8 cellular contexts compared by ENCODE assay signal in the genomic region with DNA sequence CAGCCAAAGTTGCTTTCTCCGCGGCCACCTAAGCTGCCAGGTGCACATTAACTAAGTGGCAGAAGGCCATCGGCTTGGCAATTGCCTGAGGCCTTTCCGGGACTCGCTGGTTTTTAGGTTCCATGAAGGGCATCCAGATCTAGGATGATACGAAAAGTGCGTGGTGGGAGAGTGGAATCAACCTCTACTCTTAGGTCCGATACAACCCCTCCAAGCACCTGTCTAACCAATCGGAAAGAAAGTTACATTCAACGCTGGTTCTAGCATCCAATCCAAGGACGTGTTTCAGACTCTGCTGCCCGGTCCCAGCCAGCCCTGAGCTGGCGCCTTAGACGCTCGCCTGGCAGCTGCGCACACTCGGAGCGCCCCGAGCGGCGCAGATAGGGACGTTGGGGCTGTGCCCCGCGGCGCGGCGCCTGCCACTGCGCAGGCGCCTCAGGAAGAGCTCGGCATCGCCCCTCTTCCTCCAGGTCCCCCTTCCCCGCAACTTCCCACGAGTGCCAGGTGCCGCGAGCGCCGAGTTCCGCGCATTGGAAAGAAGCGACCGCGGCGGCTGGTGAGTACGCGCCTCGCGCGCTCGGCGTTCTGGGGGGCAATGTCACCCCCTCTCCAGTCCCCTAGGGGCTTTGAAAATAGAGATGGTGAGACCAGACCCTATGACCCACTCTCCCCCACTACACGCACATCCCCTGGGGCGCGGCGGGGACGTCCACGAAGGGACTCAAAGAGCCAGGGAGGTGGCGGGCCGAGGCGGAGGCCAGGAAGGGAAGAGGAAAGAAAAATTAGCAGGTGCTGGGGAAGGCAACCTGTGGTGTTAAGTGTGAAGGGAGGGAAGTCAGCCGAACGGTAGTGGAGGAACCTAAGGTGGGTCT. TPM values are rescaled to one million over a fixed set of nuclear protein-coding genes. Genes with fewer than 3 reads are reported as not detected.
DNase-seq lines count a peak whose midpoint lies in the region; ATAC-seq and TF ChIP-seq lines count a peak whose summit lies in the region.

A gene with protein sequence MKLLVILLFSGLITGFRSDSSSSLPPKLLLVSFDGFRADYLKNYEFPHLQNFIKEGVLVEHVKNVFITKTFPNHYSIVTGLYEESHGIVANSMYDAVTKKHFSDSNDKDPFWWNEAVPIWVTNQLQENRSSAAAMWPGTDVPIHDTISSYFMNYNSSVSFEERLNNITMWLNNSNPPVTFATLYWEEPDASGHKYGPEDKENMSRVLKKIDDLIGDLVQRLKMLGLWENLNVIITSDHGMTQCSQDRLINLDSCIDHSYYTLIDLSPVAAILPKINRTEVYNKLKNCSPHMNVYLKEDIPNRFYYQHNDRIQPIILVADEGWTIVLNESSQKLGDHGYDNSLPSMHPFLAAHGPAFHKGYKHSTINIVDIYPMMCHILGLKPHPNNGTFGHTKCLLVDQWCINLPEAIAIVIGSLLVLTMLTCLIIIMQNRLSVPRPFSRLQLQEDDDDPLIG (plus strand): TSS at position 356 of the 872 bp plus-strand sequence. CDS start 9,595 bp downstream, outside the sequence.

- no peaks in the 10 kb centered on the region for H3K36me3 ChIP-seq in right lobe of liver

- TF ChIP-seq POLR2A in GM18951 (IDR thresholded peaks at IDR 0.05; ENCODE audit: extremely low read depth, insufficient read depth, insufficient read length) (peak; percentile 66), right lobe of liver (IDR thresholded peaks at IDR 0.05) (peak; percentile 79)

- H3K4me1 ChIP-seq in right lobe of liver: peaks cover 0 to 23% (median 0%) of the 10 kb centered on the region in 4 donors

- no peaks in the 10 kb centered on the region for H3K9me3 ChIP-seq in right lobe of liver

- ATAC-seq in HG03280 (IDR thresholded peaks at IDR 0.05; ENCODE audit: unreplicated experiment) (peak; percentile 98), right lobe of liver (peak; percentile 98 to 100 (median 98))

- TF ChIP-seq CTCF in dorsolateral prefrontal cortex (IDR thresholded peaks at IDR 0.05 in 54 of 56, conservative IDR thresholded peaks at IDR 0.05 in 2 of 56; ENCODE audit: low read depth in 1 of 56, partially characterized antibody in 56 of 56) (peak in 52 of 56 donors; percentile 6 to 68 (median 40)), right lobe of liver (IDR thresholded peaks at IDR 0.05) (peak in 2 of 4 donors; percentile 16 to 28)

- H3K4me3 ChIP-seq in dorsolateral prefrontal cortex (peak within 1 kb of the TSS; percentile 47 to 96 (median 84)), right lobe of liver (peak within 1 kb of the TSS; percentile 69 to 76 (median 74))

- intact Hi-C loops in dorsolateral prefrontal cortex (cut with DNase I) (loop anchor here (5.0 kb wide), 2 partner anchors 38 to 42 kb away; a partner anchor contains a TSS), right lobe of liver (cut with DNase I) (no loop called here)

- H3K27me3 ChIP-seq in dorsolateral prefrontal cortex: no peaks in the 10 kb centered on the region
- no peaks in the 10 kb centered on the region for H3K27me3 ChIP-seq in right lobe of liver

- H3K27ac ChIP-seq in dorsolateral prefrontal cortex (peak within 1 kb of the TSS; percentile 45 to 96 (median 85)), right lobe of liver (peak within 1 kb of the TSS; percentile 63 to 68 (median 64))

- in situ Hi-C loops in GM18951 (cut with MboI; ENCODE audit: low sequenced_read_pairs, unreplicated experiment): no loop called here

- DNase-seq in AG08396 (ENCODE audit: low spot score) (peak; percentile 92), NCI-H510A (lab: John Stamatoyannopoulos, UW) (peak; percentile 83), dorsolateral prefrontal cortex (peak; percentile 77 to 91 (median 89)), right lobe of liver (peak; percentile 89 to 94 (median 91))
- peak; percentile 85 to 86 for DNase-seq in activated CD4-positive, alpha-beta T cell treated with anti-CD3 and anti-CD28 coated beads, Interleukin-2, amount 50 U/mL, for 4 hours
- peak; percentile 90 for DNase-seq in stimulated activated CD4-positive, alpha-beta T cell treated with anti-CD3 and anti-CD28 coated beads, Interleukin-4, amount 100 ng/mL, for 24 hours

- under 1% methylated on average over 22 of the region's 61 CpGs for WGBS in right lobe of liver (ENCODE audit: insufficient coverage, low coverage, low lambda C conversion rate, missing lambda C conversion rate)

RNA-seq across cellular contexts. Expression of the gene that starts here (rescaled TPM):
- total RNA-seq in dorsolateral prefrontal cortex (10 to 100 TPM; 20.6 to 69.1 (median 33.4) TPM), right lobe of liver (1 to 10 TPM; 3.9 to 8.2 (median 6.2) TPM)

Comparison
In these comparisons a context has a peak if more than half of its experiments do, and no peak if none do; other contexts are left out.
1. Peak in every context shown above with its lines: DNase-seq, ATAC-seq, H3K4me3 ChIP-seq and H3K27ac ChIP-seq.
2. intact Hi-C loops: an anchor here in dorsolateral prefrontal cortex (5.0 kb wide); none called in right lobe of liver.